Comparison of ENCODE assay signal across 21 cellular contexts in genomic region chr2:126784636-126785035, GRCh38.
DNase-seq lines count a peak whose midpoint lies in the region; ATAC-seq and TF ChIP-seq lines count a peak whose summit lies in the region.
"Had no signal": no experiment of that assay in that cellular context is flagged by ENCODE, and none has a peak within 500 bp of the region (broad histone marks: within the 10 kb centered on the region; RNA-seq: fewer than 3 reads in every experiment).

No MANE protein-coding gene starts in this region.

- intact Hi-C loops in natural killer cell (cut with micrococcal nuclease), result no loop called here
- intact Hi-C loops in posterior cingulate gyrus (cut with DNase I), result no loop called here

- no peaks in the 10 kb centered on the region for H3K36me3 Mint-ChIP-seq in natural killer cell treated with Interleukin-12 subunit alpha and Interleukin-12 subunit beta and Interleukin-15 and Interleukin-18, amount 100 ng/mL, for 72 hours
- H3K36me3 Mint-ChIP-seq in natural killer cell, result no peaks in the 10 kb centered on the region
- H3K36me3 Mint-ChIP-seq in stimulated activated memory B cell treated with anti-CD40 and anti-IgM and Interleukin-4, amounts not matched to agents 10 μg/mL and 1 μg/mL and 100 μg/mL, for 72 hours, result no peaks in the 10 kb centered on the region
- H3K36me3 Mint-ChIP-seq: CD14-positive monocyte had no signal

- H3K27me3 Mint-ChIP-seq in natural killer cell treated with Interleukin-12 subunit alpha and Interleukin-12 subunit beta and Interleukin-15 and Interleukin-18, amount 100 ng/mL, for 72 hours, result peaks cover 9 to 11% of the 10 kb centered on the region in 2 donors
- H3K27me3 Mint-ChIP-seq in natural killer cell (ENCODE audit: low read depth in 2 of 2), result peaks cover 0 to 12% of the 10 kb centered on the region in 2 donors
- H3K27me3 Mint-ChIP-seq in stimulated activated memory B cell treated with anti-CD40 and anti-IgM and Interleukin-4, amounts not matched to agents 10 μg/mL and 1 μg/mL and 100 μg/mL, for 72 hours, result peaks cover 22% of the 10 kb centered on the region

- DNase-seq in DMS 273 (lab: John Stamatoyannopoulos, UW; ENCODE audit: unreplicated experiment), result peak; percentile 51
- no peak for DNase-seq in DMS 273 treated with DMSO at 0.1 percent for 48 hours (lab: John Stamatoyannopoulos, UW)
- DNase-seq in natural killer cell treated with Interleukin-12 subunit alpha and Interleukin-12 subunit beta and Interleukin-15 and Interleukin-18, amount 100 ng/mL, for 72 hours (ENCODE audit: low spot score), result peak; percentile 10
- no peak for DNase-seq in natural killer cell
- DNase-seq in posterior cingulate gyrus, result peak in 8 of 10 donors; percentile 42 to 94 (median 60)
- no peak for DNase-seq in NCI-H1105 (lab: John Stamatoyannopoulos, UW)
- DNase-seq: BE2C, Calu3, GM23248, H7, Karpas-422, NCI-H1092, NCI-H1436 treated with DMSO at 0.1 percent for 48 hours, NCI-H2029, NCI-H345, NCI-H510A treated with DMSO at 0.1 percent for 48 hours, NCI-H82, Right ventricle myocardium superior had no signal

- H3K9me3 Mint-ChIP-seq in natural killer cell treated with Interleukin-12 subunit alpha and Interleukin-12 subunit beta and Interleukin-15 and Interleukin-18, amount 100 ng/mL, for 72 hours, result no peaks in the 10 kb centered on the region
- H3K9me3 Mint-ChIP-seq in natural killer cell, result no peaks in the 10 kb centered on the region
- H3K9me3 Mint-ChIP-seq in stimulated activated memory B cell treated with anti-CD40 and anti-IgM and Interleukin-4, amounts not matched to agents 10 μg/mL and 1 μg/mL and 100 μg/mL, for 72 hours, result no peaks in the 10 kb centered on the region
- H3K9me3 Mint-ChIP-seq: CD14-positive monocyte had no signal

- no peak overlapping the region for H3K4me3 Mint-ChIP-seq in natural killer cell treated with Interleukin-12 subunit alpha and Interleukin-12 subunit beta and Interleukin-15 and Interleukin-18, amount 100 ng/mL, for 72 hours
- H3K4me3 Mint-ChIP-seq in natural killer cell, result no peak overlapping the region
- no peak overlapping the region for H3K4me3 Mint-ChIP-seq in stimulated activated memory B cell treated with anti-CD40 and anti-IgM and Interleukin-4, amounts not matched to agents 10 μg/mL and 1 μg/mL and 100 μg/mL, for 72 hours
- H3K4me3 Mint-ChIP-seq: CD14-positive monocyte had no signal

- H3K27ac Mint-ChIP-seq in natural killer cell treated with Interleukin-12 subunit alpha and Interleukin-12 subunit beta and Interleukin-15 and Interleukin-18, amount 100 ng/mL, for 72 hours, result no peak overlapping the region
- no peak overlapping the region for H3K27ac Mint-ChIP-seq in natural killer cell
- no peak overlapping the region for H3K27ac Mint-ChIP-seq in stimulated activated memory B cell treated with anti-CD40 and anti-IgM and Interleukin-4, amounts not matched to agents 10 μg/mL and 1 μg/mL and 100 μg/mL, for 72 hours
- H3K27ac Mint-ChIP-seq: CD14-positive monocyte had no signal

- no peak for TF ChIP-seq CTCF in natural killer cell (IDR thresholded peaks at IDR 0.05)

- no peaks in the 10 kb centered on the region for H3K4me1 Mint-ChIP-seq in natural killer cell treated with Interleukin-12 subunit alpha and Interleukin-12 subunit beta and Interleukin-15 and Interleukin-18, amount 100 ng/mL, for 72 hours (ENCODE audit: low read depth in 2 of 2)
- no peaks in the 10 kb centered on the region for H3K4me1 Mint-ChIP-seq in natural killer cell
- H3K4me1 Mint-ChIP-seq in stimulated activated memory B cell treated with anti-CD40 and anti-IgM and Interleukin-4, amounts not matched to agents 10 μg/mL and 1 μg/mL and 100 μg/mL, for 72 hours, result no peaks in the 10 kb centered on the region
- H3K4me1 Mint-ChIP-seq: CD14-positive monocyte had no signal

- ATAC-seq in natural killer cell treated with Interleukin-12 subunit alpha and Interleukin-12 subunit beta and Interleukin-15 and Interleukin-18, amount 100 ng/mL, for 72 hours, result no peak
- no peak for ATAC-seq in natural killer cell
- no peak for ATAC-seq in stimulated activated memory B cell treated with anti-CD40 and anti-IgM and Interleukin-4, amounts not matched to agents 10 μg/mL and 1 μg/mL and 100 μg/mL, for 72 hours
- no peak for ATAC-seq in HG02870 (IDR thresholded peaks at IDR 0.05; ENCODE audit: unreplicated experiment)

Comparison
In these comparisons a context has a peak if more than half of its experiments do, and no peak if none do; other contexts are left out.
1. DNase-seq: peak in DMS 273 (single experiment), natural killer cell treated with Interleukin-12 subunit alpha and Interleukin-12 subunit beta and Interleukin-15 and Interleukin-18, amount 100 ng/mL, for 72 hours (single experiment) and posterior cingulate gyrus (8 of 10); none in DMS 273 treated with DMSO at 0.1 percent for 48 hours (single experiment), natural killer cell (single experiment) and NCI-H1105 (single experiment).